Comparison of ENCODE assay signal across 1 cellular context in genomic region chr2:86807121-86807461, GRCh38.
A peak's percentile ranks its signal among the peaks of the same experiment; 100 is the strongest.
TF ChIP-seq lines count a peak whose summit lies in the region.

No MANE protein-coding gene starts in this region.

TF ChIP-seq in HepG2, 621 proteins besides CTCF, POLR2A, EP300 and RAD21 (continues in another document):
- no peak; the same call in 1 of the 2 replicates for TF ChIP-seq ETV5 (CRISPR knock-in tag; IDR thresholded peaks at IDR 0.05; ENCODE audit: borderline replicate concordance)
- no peak for TF ChIP-seq ZNF883 (CRISPR knock-in tag; IDR thresholded peaks at IDR 0.05; ENCODE audit: not compliant biosample characterization)
- no peak for TF ChIP-seq PHF8 (CRISPR knock-in tag; IDR thresholded peaks at IDR 0.05)
- TF ChIP-seq KDM3A (CRISPR knock-in tag; IDR thresholded peaks at IDR 0.05; ENCODE audit: low read depth): 0 out of 2 replicates have a peak, but pooled peaks have one; percentile 0
- TF ChIP-seq, protein P1, sequence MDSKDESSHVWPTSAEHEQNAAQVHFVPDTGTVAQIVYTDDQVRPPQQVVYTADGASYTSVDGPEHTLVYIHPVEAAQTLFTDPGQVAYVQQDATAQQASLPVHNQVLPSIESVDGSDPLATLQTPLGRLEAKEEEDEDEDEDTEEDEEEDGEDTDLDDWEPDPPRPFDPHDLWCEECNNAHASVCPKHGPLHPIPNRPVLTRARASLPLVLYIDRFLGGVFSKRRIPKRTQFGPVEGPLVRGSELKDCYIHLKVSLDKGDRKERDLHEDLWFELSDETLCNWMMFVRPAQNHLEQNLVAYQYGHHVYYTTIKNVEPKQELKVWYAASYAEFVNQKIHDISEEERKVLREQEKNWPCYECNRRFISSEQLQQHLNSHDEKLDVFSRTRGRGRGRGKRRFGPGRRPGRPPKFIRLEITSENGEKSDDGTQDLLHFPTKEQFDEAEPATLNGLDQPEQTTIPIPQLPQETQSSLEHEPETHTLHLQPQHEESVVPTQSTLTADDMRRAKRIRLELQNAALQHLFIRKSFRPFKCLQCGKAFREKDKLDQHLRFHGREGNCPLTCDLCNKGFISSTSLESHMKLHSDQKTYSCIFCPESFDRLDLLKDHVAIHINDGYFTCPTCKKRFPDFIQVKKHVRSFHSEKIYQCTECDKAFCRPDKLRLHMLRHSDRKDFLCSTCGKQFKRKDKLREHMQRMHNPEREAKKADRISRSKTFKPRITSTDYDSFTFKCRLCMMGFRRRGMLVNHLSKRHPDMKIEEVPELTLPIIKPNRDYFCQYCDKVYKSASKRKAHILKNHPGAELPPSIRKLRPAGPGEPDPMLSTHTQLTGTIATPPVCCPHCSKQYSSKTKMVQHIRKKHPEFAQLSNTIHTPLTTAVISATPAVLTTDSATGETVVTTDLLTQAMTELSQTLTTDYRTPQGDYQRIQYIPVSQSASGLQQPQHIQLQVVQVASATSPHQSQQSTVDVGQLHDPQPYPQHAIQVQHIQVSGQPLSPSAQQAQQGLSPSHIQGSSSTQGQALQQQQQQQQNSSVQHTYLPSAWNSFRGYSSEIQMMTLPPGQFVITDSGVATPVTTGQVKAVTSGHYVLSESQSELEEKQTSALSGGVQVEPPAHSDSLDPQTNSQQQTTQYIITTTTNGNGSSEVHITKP (CRISPR knock-in tag; IDR thresholded peaks at IDR 0.05; ENCODE audit: low read depth): peak; percentile 91
- TF ChIP-seq GFI1 (CRISPR knock-in tag; IDR thresholded peaks at IDR 0.05; ENCODE audit: borderline replicate concordance): peak; percentile 76
- TF ChIP-seq AHR (CRISPR knock-in tag; IDR thresholded peaks at IDR 0.05): no peak
- TF ChIP-seq PHF20 (CRISPR knock-in tag; IDR thresholded peaks at IDR 0.05): no peak; the same call in 1 of the 2 replicates
- TF ChIP-seq RBAK (CRISPR knock-in tag; IDR thresholded peaks at IDR 0.05): no peak
- TF ChIP-seq, protein P2, sequence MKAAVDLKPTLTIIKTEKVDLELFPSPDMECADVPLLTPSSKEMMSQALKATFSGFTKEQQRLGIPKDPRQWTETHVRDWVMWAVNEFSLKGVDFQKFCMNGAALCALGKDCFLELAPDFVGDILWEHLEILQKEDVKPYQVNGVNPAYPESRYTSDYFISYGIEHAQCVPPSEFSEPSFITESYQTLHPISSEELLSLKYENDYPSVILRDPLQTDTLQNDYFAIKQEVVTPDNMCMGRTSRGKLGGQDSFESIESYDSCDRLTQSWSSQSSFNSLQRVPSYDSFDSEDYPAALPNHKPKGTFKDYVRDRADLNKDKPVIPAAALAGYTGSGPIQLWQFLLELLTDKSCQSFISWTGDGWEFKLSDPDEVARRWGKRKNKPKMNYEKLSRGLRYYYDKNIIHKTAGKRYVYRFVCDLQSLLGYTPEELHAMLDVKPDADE (CRISPR knock-in tag; IDR thresholded peaks at IDR 0.05): 0 out of 2 replicates have a peak, but pooled peaks have one; percentile 25
- no peak for TF ChIP-seq GABPB1 (CRISPR knock-in tag; IDR thresholded peaks at IDR 0.05)
- TF ChIP-seq ZBTB43 (CRISPR knock-in tag; conservative IDR thresholded peaks at IDR 0.05): no peak
- TF ChIP-seq AKAP8 (CRISPR knock-in tag; IDR thresholded peaks at IDR 0.05): no peak
- TF ChIP-seq THRA (CRISPR knock-in tag; IDR thresholded peaks at IDR 0.05; ENCODE audit: borderline replicate concordance): no peak
- TF ChIP-seq ZSCAN20 (CRISPR knock-in tag; IDR thresholded peaks at IDR 0.05; ENCODE audit: borderline replicate concordance): no peak
- TF ChIP-seq ZFYVE20 (CRISPR knock-in tag; IDR thresholded peaks at IDR 0.05; ENCODE audit: borderline replicate concordance, low read depth): no peak
- TF ChIP-seq, protein P3, sequence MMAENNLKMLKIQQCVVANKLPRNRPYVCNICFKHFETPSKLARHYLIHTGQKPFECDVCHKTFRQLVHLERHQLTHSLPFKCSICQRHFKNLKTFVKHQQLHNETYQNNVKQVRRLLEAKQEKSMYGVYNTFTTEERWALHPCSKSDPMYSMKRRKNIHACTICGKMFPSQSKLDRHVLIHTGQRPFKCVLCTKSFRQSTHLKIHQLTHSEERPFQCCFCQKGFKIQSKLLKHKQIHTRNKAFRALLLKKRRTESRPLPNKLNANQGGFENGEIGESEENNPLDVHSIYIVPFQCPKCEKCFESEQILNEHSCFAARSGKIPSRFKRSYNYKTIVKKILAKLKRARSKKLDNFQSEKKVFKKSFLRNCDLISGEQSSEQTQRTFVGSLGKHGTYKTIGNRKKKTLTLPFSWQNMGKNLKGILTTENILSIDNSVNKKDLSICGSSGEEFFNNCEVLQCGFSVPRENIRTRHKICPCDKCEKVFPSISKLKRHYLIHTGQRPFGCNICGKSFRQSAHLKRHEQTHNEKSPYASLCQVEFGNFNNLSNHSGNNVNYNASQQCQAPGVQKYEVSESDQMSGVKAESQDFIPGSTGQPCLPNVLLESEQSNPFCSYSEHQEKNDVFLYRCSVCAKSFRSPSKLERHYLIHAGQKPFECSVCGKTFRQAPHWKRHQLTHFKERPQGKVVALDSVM (CRISPR knock-in tag; IDR thresholded peaks at IDR 0.05): peak; percentile 77
- 0 out of 4 replicates have a peak, but pooled peaks of 1 of the 2 experiments have one; percentile 12 for TF ChIP-seq KLF16 (CRISPR knock-in tag; IDR thresholded peaks at IDR 0.05)
- 0 out of 2 replicates have a peak, but pooled peaks have one; percentile 39 for TF ChIP-seq PHF21A (CRISPR knock-in tag; IDR thresholded peaks at IDR 0.05)
- no peak for TF ChIP-seq ARID4A (CRISPR knock-in tag; IDR thresholded peaks at IDR 0.05; ENCODE audit: borderline replicate concordance)
- TF ChIP-seq DPF2 (CRISPR knock-in tag; IDR thresholded peaks at IDR 0.05; ENCODE audit: borderline replicate concordance, low read depth): no peak
- no peak for TF ChIP-seq ZFP36L2 (CRISPR knock-in tag; IDR thresholded peaks at IDR 0.05)
- TF ChIP-seq THAP11 (CRISPR knock-in tag; IDR thresholded peaks at IDR 0.05): no peak
- no peak for TF ChIP-seq ZUFSP (CRISPR knock-in tag; IDR thresholded peaks at IDR 0.05; ENCODE audit: borderline replicate concordance)
- no peak for TF ChIP-seq NFATC3 (CRISPR knock-in tag; IDR thresholded peaks at IDR 0.05)
- peak; percentile 17; the same call in 1 of the 2 replicates for TF ChIP-seq FOXK1 (CRISPR knock-in tag; IDR thresholded peaks at IDR 0.05; ENCODE audit: borderline replicate concordance, low read depth)
- TF ChIP-seq PPARG (CRISPR knock-in tag; conservative IDR thresholded peaks at IDR 0.05): no peak
- TF ChIP-seq NFKB2 (CRISPR knock-in tag; IDR thresholded peaks at IDR 0.05; ENCODE audit: borderline replicate concordance): no peak
- TF ChIP-seq, protein P4, sequence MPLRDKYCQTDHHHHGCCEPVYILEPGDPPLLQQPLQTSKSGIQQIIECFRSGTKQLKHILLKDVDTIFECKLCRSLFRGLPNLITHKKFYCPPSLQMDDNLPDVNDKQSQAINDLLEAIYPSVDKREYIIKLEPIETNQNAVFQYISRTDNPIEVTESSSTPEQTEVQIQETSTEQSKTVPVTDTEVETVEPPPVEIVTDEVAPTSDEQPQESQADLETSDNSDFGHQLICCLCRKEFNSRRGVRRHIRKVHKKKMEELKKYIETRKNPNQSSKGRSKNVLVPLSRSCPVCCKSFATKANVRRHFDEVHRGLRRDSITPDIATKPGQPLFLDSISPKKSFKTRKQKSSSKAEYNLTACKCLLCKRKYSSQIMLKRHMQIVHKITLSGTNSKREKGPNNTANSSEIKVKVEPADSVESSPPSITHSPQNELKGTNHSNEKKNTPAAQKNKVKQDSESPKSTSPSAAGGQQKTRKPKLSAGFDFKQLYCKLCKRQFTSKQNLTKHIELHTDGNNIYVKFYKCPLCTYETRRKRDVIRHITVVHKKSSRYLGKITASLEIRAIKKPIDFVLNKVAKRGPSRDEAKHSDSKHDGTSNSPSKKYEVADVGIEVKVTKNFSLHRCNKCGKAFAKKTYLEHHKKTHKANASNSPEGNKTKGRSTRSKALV (CRISPR knock-in tag; IDR thresholded peaks at IDR 0.05): peak; percentile 10; the same call in 1 of the 2 replicates
- peak; percentile 53; the same call in 1 of the 2 replicates for TF ChIP-seq ELF1 (CRISPR knock-in tag; IDR thresholded peaks at IDR 0.05)
- TF ChIP-seq CEBPG (CRISPR knock-in tag; IDR thresholded peaks at IDR 0.05): peak; percentile 51; the same call in 1 of the 2 replicates
- no peak for TF ChIP-seq POLR2AphosphoS2 (IDR thresholded peaks at IDR 0.05; ENCODE audit: low read depth, low read length)
- no peak for TF ChIP-seq PREB (CRISPR knock-in tag; IDR thresholded peaks at IDR 0.05)
- no peak for TF ChIP-seq ZNF788 (CRISPR knock-in tag; IDR thresholded peaks at IDR 0.05; ENCODE audit: borderline replicate concordance)
- TF ChIP-seq HHEX (CRISPR knock-in tag; IDR thresholded peaks at IDR 0.05): peak; percentile 7; the same call in 1 of the 2 replicates
- no peak for TF ChIP-seq MIER2 (CRISPR knock-in tag; IDR thresholded peaks at IDR 0.05)
- no peak for TF ChIP-seq ZBTB26 (CRISPR knock-in tag; IDR thresholded peaks at IDR 0.05; ENCODE audit: borderline replicate concordance)
- peak; percentile 43; the same call in 1 of the 2 replicates for TF ChIP-seq ZNF441 (CRISPR knock-in tag; IDR thresholded peaks at IDR 0.05; ENCODE audit: borderline replicate concordance)
- no peak for TF ChIP-seq ZNF143 (CRISPR knock-in tag; IDR thresholded peaks at IDR 0.05)
- peak; percentile 67; the same call in 1 of the 2 replicates for TF ChIP-seq DNMT3B (CRISPR knock-in tag; conservative IDR thresholded peaks at IDR 0.05)
- TF ChIP-seq MTF2 (CRISPR knock-in tag; IDR thresholded peaks at IDR 0.05; ENCODE audit: borderline replicate concordance): no peak
